2 cellular contexts compared by ENCODE assay signal in the genomic region with DNA sequence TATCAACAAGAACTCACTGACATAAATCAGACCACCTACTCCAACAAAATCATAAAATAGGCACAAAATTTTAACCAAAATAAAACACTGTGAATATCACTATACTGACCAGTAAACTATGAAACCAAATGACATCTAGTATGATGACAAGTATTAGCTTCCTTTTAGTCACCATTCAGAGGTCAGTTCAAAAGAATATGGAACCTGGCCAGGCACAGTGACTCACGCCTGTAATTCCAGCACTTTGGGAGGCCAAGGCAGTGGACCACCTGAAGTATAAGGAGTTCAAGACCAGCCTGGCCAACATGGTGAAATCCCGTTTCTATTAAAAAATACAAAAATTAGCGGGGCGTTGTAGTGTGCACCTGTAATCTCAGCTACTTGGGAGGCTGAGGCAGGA.
TF ChIP-seq lines count a peak whose summit lies in the region.

No MANE protein-coding gene starts in this region.

TF ChIP-seq in A549, 52 proteins besides CTCF, POLR2A, EP300 and RAD21 (continued from another document):
- TF ChIP-seq, protein P1, sequence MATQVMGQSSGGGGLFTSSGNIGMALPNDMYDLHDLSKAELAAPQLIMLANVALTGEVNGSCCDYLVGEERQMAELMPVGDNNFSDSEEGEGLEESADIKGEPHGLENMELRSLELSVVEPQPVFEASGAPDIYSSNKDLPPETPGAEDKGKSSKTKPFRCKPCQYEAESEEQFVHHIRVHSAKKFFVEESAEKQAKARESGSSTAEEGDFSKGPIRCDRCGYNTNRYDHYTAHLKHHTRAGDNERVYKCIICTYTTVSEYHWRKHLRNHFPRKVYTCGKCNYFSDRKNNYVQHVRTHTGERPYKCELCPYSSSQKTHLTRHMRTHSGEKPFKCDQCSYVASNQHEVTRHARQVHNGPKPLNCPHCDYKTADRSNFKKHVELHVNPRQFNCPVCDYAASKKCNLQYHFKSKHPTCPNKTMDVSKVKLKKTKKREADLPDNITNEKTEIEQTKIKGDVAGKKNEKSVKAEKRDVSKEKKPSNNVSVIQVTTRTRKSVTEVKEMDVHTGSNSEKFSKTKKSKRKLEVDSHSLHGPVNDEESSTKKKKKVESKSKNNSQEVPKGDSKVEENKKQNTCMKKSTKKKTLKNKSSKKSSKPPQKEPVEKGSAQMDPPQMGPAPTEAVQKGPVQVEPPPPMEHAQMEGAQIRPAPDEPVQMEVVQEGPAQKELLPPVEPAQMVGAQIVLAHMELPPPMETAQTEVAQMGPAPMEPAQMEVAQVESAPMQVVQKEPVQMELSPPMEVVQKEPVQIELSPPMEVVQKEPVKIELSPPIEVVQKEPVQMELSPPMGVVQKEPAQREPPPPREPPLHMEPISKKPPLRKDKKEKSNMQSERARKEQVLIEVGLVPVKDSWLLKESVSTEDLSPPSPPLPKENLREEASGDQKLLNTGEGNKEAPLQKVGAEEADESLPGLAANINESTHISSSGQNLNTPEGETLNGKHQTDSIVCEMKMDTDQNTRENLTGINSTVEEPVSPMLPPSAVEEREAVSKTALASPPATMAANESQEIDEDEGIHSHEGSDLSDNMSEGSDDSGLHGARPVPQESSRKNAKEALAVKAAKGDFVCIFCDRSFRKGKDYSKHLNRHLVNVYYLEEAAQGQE (IDR thresholded peaks at IDR 0.05), result no peak
- no peak for TF ChIP-seq CBX2 (IDR thresholded peaks at IDR 0.05; ENCODE audit: borderline replicate concordance, low read depth)

TF ChIP-seq in GM23338, 12 proteins besides CTCF, POLR2A, EP300 and RAD21 (continued from another document):
- no peak for TF ChIP-seq ZNF462 (CRISPR knock-in tag; IDR thresholded peaks at IDR 0.05)
- TF ChIP-seq ETS1 (IDR thresholded peaks at IDR 0.05), result no peak
- no peak for TF ChIP-seq ZNF331 (CRISPR knock-in tag; IDR thresholded peaks at IDR 0.05; ENCODE audit: low read depth)
- no peak for TF ChIP-seq JUNB (IDR thresholded peaks at IDR 0.05; ENCODE audit: unreplicated experiment)
- no peak for TF ChIP-seq POLR2AphosphoS5 (IDR thresholded peaks at IDR 0.05; ENCODE audit: low read depth)
- TF ChIP-seq EZH2phosphoT487 (IDR thresholded peaks at IDR 0.05; ENCODE audit: unreplicated experiment), result no peak
- TF ChIP-seq, protein P1 (IDR thresholded peaks at IDR 0.05; ENCODE audit: unreplicated experiment), result no peak
- TF ChIP-seq ZNF114 (CRISPR knock-in tag; IDR thresholded peaks at IDR 0.05), result no peak
- no peak for TF ChIP-seq STAT1 (IDR thresholded peaks at IDR 0.05; ENCODE audit: unreplicated experiment)
